In the genomic region with DNA sequence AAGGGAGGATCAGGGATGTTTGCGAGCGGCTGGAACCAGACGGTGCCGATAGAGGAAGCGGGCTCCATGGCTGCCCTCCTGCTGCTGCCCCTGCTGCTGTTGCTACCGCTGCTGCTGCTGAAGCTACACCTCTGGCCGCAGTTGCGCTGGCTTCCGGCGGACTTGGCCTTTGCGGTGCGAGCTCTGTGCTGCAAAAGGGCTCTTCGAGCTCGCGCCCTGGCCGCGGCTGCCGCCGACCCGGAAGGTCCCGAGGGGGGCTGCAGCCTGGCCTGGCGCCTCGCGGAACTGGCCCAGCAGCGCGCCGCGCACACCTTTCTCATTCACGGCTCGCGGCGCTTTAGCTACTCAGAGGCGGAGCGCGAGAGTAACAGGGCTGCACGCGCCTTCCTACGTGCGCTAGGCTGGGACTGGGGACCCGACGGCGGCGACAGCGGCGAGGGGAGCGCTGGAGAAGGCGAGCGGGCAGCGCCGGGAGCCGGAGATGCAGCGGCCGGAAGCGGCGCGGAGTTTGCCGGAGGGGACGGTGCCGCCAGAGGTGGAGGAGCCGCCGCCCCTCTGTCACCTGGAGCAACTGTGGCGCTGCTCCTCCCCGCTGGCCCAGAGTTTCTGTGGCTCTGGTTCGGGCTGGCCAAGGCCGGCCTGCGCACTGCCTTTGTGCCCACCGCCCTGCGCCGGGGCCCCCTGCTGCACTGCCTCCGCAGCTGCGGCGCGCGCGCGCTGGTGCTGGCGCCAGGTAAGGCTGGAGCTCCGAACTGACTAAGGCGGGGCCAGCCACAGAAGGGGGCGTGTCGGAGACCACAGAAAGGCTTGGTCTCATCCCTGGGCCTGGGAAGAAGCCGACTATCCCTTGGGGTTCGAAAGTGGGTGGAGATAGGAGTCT, we compare ENCODE assay signal across 1 cellular context.
TF ChIP-seq lines count a peak whose summit lies in the region.

No MANE protein-coding gene starts in this region.

TF ChIP-seq in IMR-90, 13 proteins besides CTCF, POLR2A, EP300 and RAD21:
- TF ChIP-seq CHD1 (IDR thresholded peaks at IDR 0.05; ENCODE audit: low read depth, low read length) = no peak
- no peak for TF ChIP-seq SMC3 (IDR thresholded peaks at IDR 0.05; ENCODE audit: low read depth, low read length)
- no peak for TF ChIP-seq MAZ (IDR thresholded peaks at IDR 0.05; ENCODE audit: borderline replicate concordance, low read depth, low read length)
- peak; percentile 57; the same call in 1 of the 2 replicates for TF ChIP-seq MXI1 (IDR thresholded peaks at IDR 0.05; ENCODE audit: borderline replicate concordance, low read depth, low read length)
- 0 out of 2 replicates have a peak, but pooled peaks have one; percentile 17 for TF ChIP-seq BHLHE40 (IDR thresholded peaks at IDR 0.05; ENCODE audit: low read depth, low read length)
- no peak for TF ChIP-seq NFE2L2 (IDR thresholded peaks at IDR 0.05; ENCODE audit: low read depth, low read length)
